Comparison of ENCODE assay signal across 36 cellular contexts in genomic region chr12:126856958-126857357, GRCh38.
"Had no signal": no experiment of that assay in that cellular context is flagged by ENCODE, and none has a peak within 500 bp of the region (broad histone marks: within the 10 kb centered on the region; RNA-seq: fewer than 3 reads in every experiment).

No MANE protein-coding gene starts in this region.

- H3K36me3 Mint-ChIP-seq: activated CD4-positive, alpha-beta memory T cell treated with anti-CD3 and anti-CD28 coated beads for 36 hours; activated naive CD8-positive, alpha-beta T cell treated with anti-CD3 and anti-CD28 coated beads, Interleukin-2, amount 10 ng/mL, durations not matched to agents 7 days and 5 days; brain; naive B cell; stimulated activated naive B cell treated with anti-CD40 and anti-IgM and Interleukin-4, amounts not matched to agents 10 μg/mL and 1 μg/mL and 100 μg/mL, for 72 hours had no signal

- H3K27ac Mint-ChIP-seq: activated CD4-positive, alpha-beta memory T cell treated with anti-CD3 and anti-CD28 coated beads for 36 hours; activated naive CD4-positive, alpha-beta T cell treated with anti-CD3 and anti-CD28 coated beads for 36 hours; activated naive CD8-positive, alpha-beta T cell treated with anti-CD3 and anti-CD28 coated beads, Interleukin-2, amount 10 ng/mL, durations not matched to agents 7 days and 5 days; activated T-helper 1 cell treated with anti-CD3 and anti-CD28 coated beads, Interleukin-12 subunit alpha, Interleukin-12 subunit beta, Interleukin-2, Interleukin-4 antibody, amounts not matched to agents 30 ng/mL and 10 ng/mL and 1 ng/mL, durations not matched to agents 14 hours and 24 hours and 36 hours; brain; naive B cell; stimulated activated naive B cell treated with anti-CD40 and anti-IgM and Interleukin-4, amounts not matched to agents 10 μg/mL and 1 μg/mL and 100 μg/mL, for 72 hours; T-helper 1 cell treated with Interleukin-12 subunit alpha and Interleukin-12 subunit beta and Interleukin-4 antibody, amounts not matched to agents 30 μg/mL and 1 μg/mL, for 36 hours had no signal

- H3K4me3 Mint-ChIP-seq: activated CD4-positive, alpha-beta memory T cell treated with anti-CD3 and anti-CD28 coated beads for 36 hours; activated naive CD4-positive, alpha-beta T cell treated with anti-CD3 and anti-CD28 coated beads for 36 hours; activated naive CD8-positive, alpha-beta T cell treated with anti-CD3 and anti-CD28 coated beads, Interleukin-2, amount 10 ng/mL, durations not matched to agents 7 days and 5 days; activated T-helper 1 cell treated with anti-CD3 and anti-CD28 coated beads, Interleukin-12 subunit alpha, Interleukin-12 subunit beta, Interleukin-2, Interleukin-4 antibody, amounts not matched to agents 30 ng/mL and 10 ng/mL and 1 ng/mL, durations not matched to agents 14 hours and 24 hours and 36 hours; brain; naive B cell; stimulated activated naive B cell treated with anti-CD40 and anti-IgM and Interleukin-4, amounts not matched to agents 10 μg/mL and 1 μg/mL and 100 μg/mL, for 72 hours; T-helper 1 cell treated with Interleukin-12 subunit alpha and Interleukin-12 subunit beta and Interleukin-4 antibody, amounts not matched to agents 30 μg/mL and 1 μg/mL, for 36 hours had no signal

- H3K9me3 Mint-ChIP-seq: activated CD4-positive, alpha-beta memory T cell treated with anti-CD3 and anti-CD28 coated beads for 36 hours; activated naive CD4-positive, alpha-beta T cell treated with anti-CD3 and anti-CD28 coated beads for 36 hours; activated naive CD8-positive, alpha-beta T cell treated with anti-CD3 and anti-CD28 coated beads, Interleukin-2, amount 10 ng/mL, durations not matched to agents 7 days and 5 days; activated T-helper 1 cell treated with anti-CD3 and anti-CD28 coated beads, Interleukin-12 subunit alpha, Interleukin-12 subunit beta, Interleukin-2, Interleukin-4 antibody, amounts not matched to agents 30 ng/mL and 10 ng/mL and 1 ng/mL, durations not matched to agents 14 hours and 24 hours and 36 hours; T-helper 1 cell treated with Interleukin-12 subunit alpha and Interleukin-12 subunit beta and Interleukin-4 antibody, amounts not matched to agents 30 μg/mL and 1 μg/mL, for 36 hours had no signal

- H3K27me3 ChIP-seq: ascending aorta, cardiac muscle cell, colonic mucosa, gastrocnemius medialis, hepatocyte, pancreas, sigmoid colon, suprapubic skin, tibial nerve had no signal

- DNase-seq: activated CD4-positive, alpha-beta memory T cell treated with anti-CD3 and anti-CD28 coated beads for 36 hours; activated CD4-positive, alpha-beta T cell treated with anti-CD3 and anti-CD28 coated beads for 48 hours; activated CD8-positive, alpha-beta memory T cell treated with anti-CD3 and anti-CD28 coated beads, Interleukin-2, amount 50 U/mL, for 4 hours; activated effector memory CD4-positive, alpha-beta T cell treated with anti-CD3 and anti-CD28 coated beads, Interleukin-2, amount 50 U/mL, for 16 hours; activated naive CD4-positive, alpha-beta T cell treated with anti-CD3 and anti-CD28 coated beads for 36 hours; activated naive CD8-positive, alpha-beta T cell treated with anti-CD3 and anti-CD28 coated beads, Interleukin-2, amount 10 ng/mL, durations not matched to agents 7 days and 5 days; activated T-cell treated with anti-CD3 and anti-CD28 coated beads, Interleukin-2, amount 50 U/mL, for 1 hour; cerebellar nuclear complex; colonic mucosa; dorsolateral prefrontal cortex; effector memory CD4-positive, alpha-beta T cell; erythroblast; gastrocnemius medialis; left ventricle myocardium inferior; naive B cell; nucleus accumbens; pancreas; retina; sigmoid colon; small intestine; stimulated activated CD4-positive, alpha-beta T cell treated with anti-CD3 and anti-CD28 coated beads, Interleukin-1b, Interleukin-23, amount 100 ng/mL, for 48 hours; stimulated activated CD4-positive, alpha-beta T cell treated with anti-CD3 and anti-CD28 coated beads, Interleukin-4, amount 100 ng/mL, for 4 hours; stimulated activated CD8-positive, alpha-beta memory T cell treated with anti-CD3 and anti-CD28 coated beads, Interleukin-4, amount 100 ng/mL, for 48 hours; stimulated activated naive B cell treated with anti-CD40 and anti-IgM and Interleukin-4, amounts not matched to agents 10 μg/mL and 1 μg/mL and 100 μg/mL, for 72 hours; T-helper 9 cell had no signal

- ATAC-seq: activated CD4-positive, CD25-positive, alpha-beta regulatory T cell treated with anti-CD3 and anti-CD28 coated beads, Interleukin-2, amount 50 U/mL, for 24 hours; gastrocnemius medialis; pancreas; stimulated activated naive B cell treated with anti-CD40 and anti-IgM and Interleukin-4, amounts not matched to agents 10 μg/mL and 1 μg/mL and 100 μg/mL, for 72 hours had no signal

- H3K4me1 ChIP-seq: ascending aorta, colonic mucosa, gastrocnemius medialis, left ventricle myocardium inferior, pancreas, prostate gland, sigmoid colon, suprapubic skin, tibial nerve had no signal

- H3K4me1 Mint-ChIP-seq: activated naive CD8-positive, alpha-beta T cell treated with anti-CD3 and anti-CD28 coated beads, Interleukin-2, amount 10 ng/mL, durations not matched to agents 7 days and 5 days; brain; naive B cell; stimulated activated naive B cell treated with anti-CD40 and anti-IgM and Interleukin-4, amounts not matched to agents 10 μg/mL and 1 μg/mL and 100 μg/mL, for 72 hours had no signal

- H3K79me2 ChIP-seq: hepatocyte had no signal

- H3K27ac ChIP-seq: ascending aorta, cardiac muscle cell, colonic mucosa, dorsolateral prefrontal cortex, gastrocnemius medialis, hepatocyte, left ventricle myocardium inferior, pancreas, prostate gland, sigmoid colon, suprapubic skin, tibial nerve, VCaP had no signal

- H2AFZ ChIP-seq: hepatocyte had no signal

- H3K27me3 Mint-ChIP-seq: activated CD4-positive, alpha-beta memory T cell treated with anti-CD3 and anti-CD28 coated beads for 36 hours; activated naive CD8-positive, alpha-beta T cell treated with anti-CD3 and anti-CD28 coated beads, Interleukin-2, amount 10 ng/mL, durations not matched to agents 7 days and 5 days; stimulated activated naive B cell treated with anti-CD40 and anti-IgM and Interleukin-4, amounts not matched to agents 10 μg/mL and 1 μg/mL and 100 μg/mL, for 72 hours had no signal

- H3K36me3 ChIP-seq: ascending aorta, cardiac muscle cell, colonic mucosa, gastrocnemius medialis, left ventricle myocardium inferior, pancreas, prostate gland, sigmoid colon, suprapubic skin, tibial nerve had no signal

- H3K9me3 ChIP-seq: ascending aorta, colonic mucosa, gastrocnemius medialis, left ventricle myocardium inferior, pancreas, prostate gland, sigmoid colon, suprapubic skin, tibial nerve had no signal

- H3K4me3 ChIP-seq: ascending aorta, cardiac muscle cell, colonic mucosa, dorsolateral prefrontal cortex, gastrocnemius medialis, hepatocyte, left ventricle myocardium inferior, pancreas, prostate gland, sigmoid colon, suprapubic skin, tibial nerve had no signal

- H3K4me2 ChIP-seq: hepatocyte had no signal
